In the genomic region with DNA sequence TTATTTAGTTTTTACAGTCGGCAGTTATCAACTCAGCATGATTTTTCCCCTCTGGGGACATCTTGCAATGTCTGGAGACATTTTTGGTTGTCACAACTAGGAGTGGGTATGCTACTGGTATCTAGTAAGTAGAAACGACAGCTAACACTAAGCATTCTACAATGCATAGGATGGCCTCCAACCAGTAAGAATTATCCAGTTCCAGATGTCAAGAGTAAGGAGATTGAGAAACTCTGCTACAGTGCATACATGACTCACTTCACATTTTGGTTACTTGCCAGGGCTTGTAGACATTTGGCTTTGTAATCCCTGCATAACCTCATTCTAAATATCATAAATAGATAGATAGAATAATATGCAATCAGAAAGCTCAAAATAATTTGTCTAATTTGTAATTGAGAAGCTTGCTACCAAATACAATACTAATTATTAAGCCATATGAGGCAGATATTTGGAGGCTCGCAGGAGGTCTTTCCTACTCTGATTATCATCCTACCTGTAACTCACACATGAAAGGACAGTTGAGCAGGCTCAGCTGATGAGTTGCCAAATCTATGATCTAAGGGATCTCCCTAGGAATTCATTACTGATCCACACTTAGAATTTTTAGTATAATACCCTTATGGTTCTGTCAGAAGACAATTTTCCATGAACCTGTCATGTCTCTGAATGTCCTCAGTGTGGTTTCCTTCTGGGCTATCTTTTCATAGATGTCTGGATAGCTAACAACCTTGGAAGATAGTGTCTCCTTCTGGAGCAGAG, we compare ENCODE assay signal across 13 cellular contexts.
DNase-seq lines count a peak whose midpoint lies in the region; ATAC-seq and TF ChIP-seq lines count a peak whose summit lies in the region.
"Had no signal": no experiment of that assay in that cellular context is flagged by ENCODE, and none has a peak within 500 bp of the region (broad histone marks: within the 10 kb centered on the region; RNA-seq: fewer than 3 reads in every experiment).

No MANE protein-coding gene starts in this region.

- H3K4me3 ChIP-seq in BJ (ENCODE audit: low read depth, low read length) (no peak overlapping the region), mesenchymal stem cell (ENCODE audit: insufficient read depth in 1 of 2, low read depth in 1 of 2, low read length in 2 of 2) (no peak overlapping the region), esophagus squamous epithelium (no peak overlapping the region)

- peak overlapping the region in 1 of 2 experiments; percentile 33 for H3K18ac ChIP-seq in mesenchymal stem cell (ENCODE audit: low read depth in 1 of 2, low read length in 2 of 2)

- H3K4ac ChIP-seq in mesenchymal stem cell (ENCODE audit: low read depth in 1 of 2, low read length in 2 of 2) = no peak overlapping the region

- TF ChIP-seq CTCF in BJ (IDR thresholded peaks at IDR 0.05; ENCODE audit: insufficient read depth, low read depth, low read length) (no peak), esophagus squamous epithelium (IDR thresholded peaks at IDR 0.05) (no peak), GM13977 (IDR thresholded peaks at IDR 0.05; ENCODE audit: extremely low read depth, insufficient read depth, missing control alignments) (no peak)

- no peak overlapping the region for H3K14ac ChIP-seq in mesenchymal stem cell (ENCODE audit: low read length in 2 of 2)

- no peaks in the 10 kb centered on the region for H3K36me3 ChIP-seq in BJ (ENCODE audit: control insufficient read depth, insufficient read depth, low read length)
- H3K36me3 ChIP-seq in mesenchymal stem cell (ENCODE audit: control insufficient read depth in 1 of 2, insufficient read depth in 2 of 2, low read depth in 1 of 2, low read length in 2 of 2) = no peaks in the 10 kb centered on the region
- no peaks in the 10 kb centered on the region for H3K36me3 ChIP-seq in esophagus squamous epithelium

- no peak overlapping the region for H4K91ac ChIP-seq in mesenchymal stem cell (ENCODE audit: low read length)

- in situ Hi-C loops in GM13977 (cut with MboI; ENCODE audit: low pct_unique_long_range_greater_than_20kb, low sequenced_read_pairs, unreplicated experiment) = no loop called here

- no peak overlapping the region for H3K27ac ChIP-seq in mesenchymal stem cell (ENCODE audit: low read length, poor library complexity, severe bottlenecking)
- no peak overlapping the region for H3K27ac ChIP-seq in esophagus squamous epithelium

- H2BK120ac ChIP-seq in mesenchymal stem cell (ENCODE audit: low read depth, low read length) = no peak overlapping the region

- H3K4me1 ChIP-seq in mesenchymal stem cell (ENCODE audit: control insufficient read depth, insufficient read depth, low read depth, low read length) = no peaks in the 10 kb centered on the region
- H3K4me1 ChIP-seq in esophagus squamous epithelium = peaks cover 0 to 48% (median 8%) of the 10 kb centered on the region in 3 donors

- no peak for ATAC-seq in HG02642 (IDR thresholded peaks at IDR 0.05; ENCODE audit: poor library complexity, unreplicated experiment)
- ATAC-seq: stimulated activated memory B cell treated with anti-CD40 and anti-IgM and Interleukin-4, amounts not matched to agents 10 μg/mL and 1 μg/mL and 100 μg/mL, for 72 hours had no signal

- no peak overlapping the region for H2AFZ ChIP-seq in mesenchymal stem cell (ENCODE audit: low read depth, low read length)

- no peak overlapping the region for H3K4me2 ChIP-seq in mesenchymal stem cell (ENCODE audit: low read length, poor library complexity, severe bottlenecking)

- CTCF ChIA-PET in BJ (lab: Yijun Ruan, JAX) = interaction anchor here (1.0 to 1.3 kb wide), 4 partner anchors 12 to 785 kb away, joined by 3 to 5 read pairs (median 3); no protein-coding TSS in a partner anchor

- H3K23ac ChIP-seq in mesenchymal stem cell (ENCODE audit: low read length in 2 of 2) = no peak overlapping the region

- H2AK5ac ChIP-seq in mesenchymal stem cell (ENCODE audit: low read length, severe bottlenecking) = no peak overlapping the region

- TF ChIP-seq POLR2A in esophagus squamous epithelium (IDR thresholded peaks at IDR 0.05) = no peak

- intact Hi-C loops in esophagus squamous epithelium (cut with DNase I) = no loop called here

- H3K9ac ChIP-seq in mesenchymal stem cell (ENCODE audit: low read length) = no peak overlapping the region

- 100% methylated on average over 2 of the region's 3 CpGs for WGBS in mesenchymal stem cell
- 57 to 66% methylated on average over 3 of the region's 3 CpGs for WGBS in esophagus squamous epithelium, 2 donors

- H3K9me3 ChIP-seq in mesenchymal stem cell (ENCODE audit: control insufficient read depth, low read length) (no peaks in the 10 kb centered on the region), esophagus squamous epithelium (no peaks in the 10 kb centered on the region)

- no peak overlapping the region for H2BK5ac ChIP-seq in mesenchymal stem cell (ENCODE audit: low read depth, low read length, poor library complexity, severe bottlenecking)

- H3K79me1 ChIP-seq in mesenchymal stem cell (replicated peaks; ENCODE audit: low read length, poor library complexity, severe bottlenecking) = no peaks in the 10 kb centered on the region

- H2BK12ac ChIP-seq in mesenchymal stem cell (ENCODE audit: low read length in 2 of 2) = no peak overlapping the region

- POLR2A ChIA-PET in BJ (lab: Charles Lee) = no interaction called here

- no peaks in the 10 kb centered on the region for H3K27me3 ChIP-seq in BJ (ENCODE audit: control insufficient read depth, insufficient read depth, low read length)
- H3K27me3 ChIP-seq in mesenchymal stem cell (ENCODE audit: control insufficient read depth in 1 of 2, insufficient read depth in 1 of 2, low read length in 2 of 2) = no peaks in the 10 kb centered on the region
- H3K27me3 ChIP-seq in esophagus squamous epithelium = no peaks in the 10 kb centered on the region

- no peak overlapping the region for H2BK15ac ChIP-seq in mesenchymal stem cell (ENCODE audit: low read depth, poor library complexity, severe bottlenecking)

- no peak overlapping the region for H4K8ac ChIP-seq in mesenchymal stem cell (ENCODE audit: low read length)

- DNase-seq in BJ (ENCODE audit: low read depth) (peak; percentile 41), LHCN-M2 (ENCODE audit: low read depth) (peak; percentile 83), brain pericyte (ENCODE audit: low read depth, low spot score) (peak; percentile 43), mesenchymal stem cell (peak; percentile 88), esophagus squamous epithelium (lab: John Stamatoyannopoulos, UW) (no peak), NCI-H146 (lab: John Stamatoyannopoulos, UW) (no peak), GM13977 (ENCODE audit: low spot score) (no peak)
- DNase-seq: activated CD4-positive, alpha-beta T cell treated with anti-CD3 and anti-CD28 coated beads for 48 hours; central memory CD4-positive, alpha-beta T cell; left colon; NCI-H510A treated with DMSO at 0.1 percent for 48 hours had no signal

Comparison
In these comparisons a context has a peak if more than half of its experiments do, and no peak if none do; other contexts are left out.
1. DNase-seq: peak in BJ (single experiment), LHCN-M2 (single experiment), brain pericyte (single experiment) and mesenchymal stem cell (single experiment); none in esophagus squamous epithelium (single experiment), NCI-H146 (single experiment) and GM13977 (single experiment).